ENCODE assay signal across 1 cellular context in genomic region chr4:185463541-185463940, GRCh38.
TF ChIP-seq lines count a peak whose summit lies in the region.

No MANE protein-coding gene starts in this region.

TF ChIP-seq in K562, 482 proteins besides CTCF, POLR2A, EP300 and RAD21 (continued from another document):
- TF ChIP-seq E2F3 (CRISPR knock-in tag; IDR thresholded peaks at IDR 0.05) (no peak), RFX7 (CRISPR knock-in tag; IDR thresholded peaks at IDR 0.05) (no peak), MYNN (IDR thresholded peaks at IDR 0.05) (no peak), MYNN (CRISPR knock-in tag; IDR thresholded peaks at IDR 0.05) (no peak), FOS (IDR thresholded peaks at IDR 0.05; ENCODE audit: extremely low read depth, insufficient read length) (no peak), HES1 (IDR thresholded peaks at IDR 0.05; ENCODE audit: low read depth) (no peak), SREBF2 (CRISPR knock-in tag; IDR thresholded peaks at IDR 0.05) (no peak), XRCC4 (IDR thresholded peaks at IDR 0.05; ENCODE audit: extremely low read depth, insufficient read depth, insufficient read length) (no peak), IRF2 (CRISPR knock-in tag; IDR thresholded peaks at IDR 0.05) (no peak), SNIP1 (IDR thresholded peaks at IDR 0.05; ENCODE audit: low read depth) (no peak), ZNF143 (CRISPR knock-in tag; IDR thresholded peaks at IDR 0.05) (no peak), ATF1 (CRISPR knock-in tag; IDR thresholded peaks at IDR 0.05) (no peak), ATF1 (tag; IDR thresholded peaks at IDR 0.05) (no peak), ESRRB (CRISPR knock-in tag; IDR thresholded peaks at IDR 0.05; ENCODE audit: borderline replicate concordance) (no peak)
